Comparison of ENCODE assay signal across 8 cellular contexts in genomic region chr1:212234431-212235298, GRCh38. TPM values are rescaled to one million over a fixed set of nuclear protein-coding genes. Genes with fewer than 3 reads are reported as not detected.
DNase-seq lines count a peak whose midpoint lies in the region; FAIRE-seq and TF ChIP-seq lines count a peak whose summit lies in the region.

No MANE protein-coding gene starts in this region.

- H3K9me3 ChIP-seq in ascending aorta (no peaks in the 10 kb centered on the region), keratinocyte (ENCODE audit: control insufficient read depth, low read depth, low read length) (no peaks in the 10 kb centered on the region), thyroid gland (no peaks in the 10 kb centered on the region)

- H3K27me3 ChIP-seq in ascending aorta (no peaks in the 10 kb centered on the region), keratinocyte (ENCODE audit: control insufficient read depth, extremely low read depth, insufficient read depth, low read length) (no peaks in the 10 kb centered on the region), thyroid gland (no peaks in the 10 kb centered on the region)

- dilution Hi-C loops in keratinocyte (cut with MboI; ENCODE audit: extremely low pct_ligation_motif_present, low sequenced_read_pairs) = no loop called here

- TF ChIP-seq POLR2A in thyroid gland (IDR thresholded peaks at IDR 0.05) = no peak

- intact Hi-C loops in ascending aorta (cut with DNase I) = loop anchor here (1.0 to 2.0 kb wide), 2 partner anchors 51 to 222 kb away; partner anchors contain the start of gene PPP2R5A
- intact Hi-C loops in thyroid gland (cut with DNase I) = loop anchor here (10.0 kb wide), 1 partner anchor 50 kb away; the partner anchor contains the start of gene PPP2R5A

- peak; percentile 44 for DNase-seq in NCI-H2029 (lab: John Stamatoyannopoulos, UW)
- DNase-seq in NCI-H2029 treated with DMSO at 0.1 percent for 48 hours (lab: John Stamatoyannopoulos, UW) = no peak
- peak; percentile 92 for DNase-seq in HFFc6
- DNase-seq in NCI-H2107 treated with DMSO at 0.1 percent for 48 hours (lab: John Stamatoyannopoulos, UW; ENCODE audit: unreplicated experiment) = peak; percentile 63
- DNase-seq in ascending aorta (ENCODE audit: low spot score in 2 of 2) = peak; percentile 54 to 86
- DNase-seq in keratinocyte (ENCODE audit: low read depth, low spot score) = peak; percentile 46
- peak; percentile 76 for DNase-seq in thyroid gland
- no peak for DNase-seq in SK-N-DZ (ENCODE audit: low spot score)

- peak overlapping the region; percentile 62 to 65 for H3K27ac ChIP-seq in ascending aorta
- no peak overlapping the region for H3K27ac ChIP-seq in keratinocyte (ENCODE audit: control insufficient read depth, insufficient read depth, low read length)
- H3K27ac ChIP-seq in thyroid gland = peak overlapping the region; percentile 70 to 90 (median 72)

- H3K9ac ChIP-seq in keratinocyte (ENCODE audit: control insufficient read depth, extremely low read depth, insufficient read depth, low read length) = peak overlapping the region; percentile 22

- no peaks in the 10 kb centered on the region for H3K9me1 ChIP-seq in keratinocyte (ENCODE audit: control insufficient read depth, extremely low read depth, insufficient read depth, low read length)

- TF ChIP-seq CTCF in HFFc6 (IDR thresholded peaks at IDR 0.05) = no peak
- no peak for TF ChIP-seq CTCF in ascending aorta (IDR thresholded peaks at IDR 0.05)
- TF ChIP-seq CTCF in keratinocyte (optimal IDR thresholded peaks at IDR 0.05 in 1 of 3, IDR thresholded peaks at IDR 0.05 in 1 of 3, conservative IDR thresholded peaks at IDR 0.05 in 1 of 3; ENCODE audit: extremely low read depth in 1 of 3, insufficient read depth in 2 of 3, low read length in 3 of 3) = no peak
- TF ChIP-seq CTCF in thyroid gland (IDR thresholded peaks at IDR 0.05) = no peak

- peak overlapping the region; percentile 51 for H3K4me3 Mint-ChIP-seq in HFFc6

- no peaks in the 10 kb centered on the region for H3K9me3 Mint-ChIP-seq in HFFc6

- H4K20me1 ChIP-seq in keratinocyte (ENCODE audit: control insufficient read depth, extremely low read depth, insufficient read depth, low read length) = no peaks in the 10 kb centered on the region

- peaks cover 42% of the 10 kb centered on the region for H3K4me1 Mint-ChIP-seq in HFFc6 (ENCODE audit: low read depth)

- H3K4me1 ChIP-seq in ascending aorta (peaks cover 0 to 14% of the 10 kb centered on the region in 2 donors), keratinocyte (ENCODE audit: control insufficient read depth, extremely low read depth, insufficient read depth, low read length) (peaks cover 26% of the 10 kb centered on the region), thyroid gland (peaks cover 58 to 67% of the 10 kb centered on the region in 2 donors)

- no peaks in the 10 kb centered on the region for H3K79me2 ChIP-seq in keratinocyte (ENCODE audit: control insufficient read depth, insufficient read depth, low read length)

- peak overlapping the region; percentile 60 for H3K4me2 ChIP-seq in keratinocyte (ENCODE audit: control insufficient read depth, extremely low read depth, insufficient read depth, low read depth, low read length)

- peak overlapping the region; percentile 87 for H3K27ac Mint-ChIP-seq in HFFc6

- H3K4me3 ChIP-seq in ascending aorta (no peak overlapping the region), keratinocyte (ENCODE audit: control insufficient read depth in 2 of 3, extremely low read depth in 1 of 3, insufficient read depth in 2 of 3, low read depth in 1 of 3, low read length in 3 of 3) (no peak overlapping the region), thyroid gland (replicated peaks in 1 of 3) (no peak overlapping the region)

- no peaks in the 10 kb centered on the region for H3K36me3 Mint-ChIP-seq in HFFc6 (ENCODE audit: low read depth)

- H3K36me3 ChIP-seq in ascending aorta (no peaks in the 10 kb centered on the region), keratinocyte (ENCODE audit: control insufficient read depth in 2 of 2, extremely low read depth in 1 of 2, insufficient read depth in 2 of 2, low read length in 2 of 2) (no peaks in the 10 kb centered on the region), thyroid gland (no peaks in the 10 kb centered on the region)

- no peak overlapping the region for H2AFZ ChIP-seq in keratinocyte (ENCODE audit: control insufficient read depth, low read length)

- peak; percentile 79 for FAIRE-seq in keratinocyte (lab: Jason Lieb, UNC)

- peaks cover 2% of the 10 kb centered on the region for H3K27me3 Mint-ChIP-seq in HFFc6 (ENCODE audit: insufficient read depth)

- WGBS in thyroid gland, 2 donors = 63 to 66% methylated on average over 6 of the region's 6 CpGs

RNA-seq across cellular contexts. Expression of gene PPP2R5A, which starts 50.5 kb away (rescaled TPM):
- 10 to 100 TPM; 15.2 to 19.5 (median 17.8) TPM for total RNA-seq in HFFc6 (2021; fragmentation: NEBNext Ultra II Directional; extraction: Animal tissue kit (Norgen Biotek cat#: 25700))
- total RNA-seq in ascending aorta (64.7 TPM), thyroid gland (10 to 100 TPM; 62.7 to 81.5 (median 70.1) TPM)
- polyA plus RNA-seq in keratinocyte = 12.0 to 26.2 TPM (median 16.8 TPM) in 3 replicates
- polyA plus RNA-seq in keratinocyte (2011; ENCODE audit: low read depth) = 15.6 TPM
- polyA plus RNA-seq in keratinocyte (2011; cell fraction: cytosol; rRNA removed) = 15.3 and 30.1 TPM in 2 replicates
- 14.0 and 15.9 TPM in 2 replicates for polyA plus RNA-seq in keratinocyte (2011; cell fraction: nucleus; rRNA removed)
- 11.7 and 18.3 TPM in 2 replicates for polyA plus RNA-seq in keratinocyte (2012; ENCODE audit: low replicate concordance)
- polyA minus RNA-seq in keratinocyte = 2.5 to 13.9 TPM (median 5.9 TPM) in 3 replicates
- polyA minus RNA-seq in keratinocyte (2011; cell fraction: cytosol; rRNA and poly(A)+ RNA removed) = 16.3 TPM
- polyA minus RNA-seq in keratinocyte (2011; cell fraction: nucleus; rRNA and poly(A)+ RNA removed) = 7.3 and 8.8 TPM in 2 replicates
- 10.5 and 12.3 TPM in 2 replicates for polyA plus RNA-seq in SK-N-DZ (2014; cell fraction: cytosol; rRNA removed)
- polyA plus RNA-seq in SK-N-DZ (2014; cell fraction: nucleus; rRNA removed) = 6.0 and 8.1 TPM in 2 replicates

Comparison
In these comparisons a context has a peak if more than half of its experiments do, and no peak if none do; other contexts are left out.
1. DNase-seq: peak in NCI-H2029 (single experiment), HFFc6 (single experiment), NCI-H2107 treated with DMSO at 0.1 percent for 48 hours (single experiment), ascending aorta (2 of 2), keratinocyte (single experiment) and thyroid gland (2 of 2); none in NCI-H2029 treated with DMSO at 0.1 percent for 48 hours (single experiment) and SK-N-DZ (single experiment).